26 cellular contexts compared by ENCODE assay signal in the genomic region with DNA sequence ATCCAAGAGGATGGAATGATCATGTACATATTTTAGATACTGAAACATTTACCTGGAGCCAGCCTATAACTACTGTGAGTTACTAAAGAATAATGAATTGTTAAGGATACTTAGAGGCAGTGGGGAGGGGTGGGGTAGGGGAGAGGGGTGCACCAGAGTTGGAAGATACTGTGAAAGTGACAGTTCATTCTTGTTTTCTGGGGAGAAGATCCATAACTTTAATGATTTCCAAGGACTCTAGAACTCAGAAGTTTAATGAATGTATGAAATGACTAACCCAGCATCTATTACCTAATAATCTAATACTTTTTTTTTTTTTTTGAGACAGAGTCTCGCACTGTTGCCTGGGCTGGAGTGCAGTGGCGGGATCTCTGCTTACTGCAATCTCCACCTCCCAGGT.
"Had no signal": no experiment of that assay in that cellular context is flagged by ENCODE, and none has a peak within 500 bp of the region (broad histone marks: within the 10 kb centered on the region; RNA-seq: fewer than 3 reads in every experiment).

No MANE protein-coding gene starts in this region.

- H3K36me3 ChIP-seq: uterus had no signal

- H3K27ac ChIP-seq: stomach, suprapubic skin, testis, thoracic aorta, tibial artery, tibial nerve, transverse colon, upper lobe of left lung, upper lobe of right lung, uterus, vagina had no signal

- H3K27me3 ChIP-seq: stomach, suprapubic skin, testis, thyroid gland, tibial artery, tibial nerve, transverse colon, upper lobe of left lung, upper lobe of right lung, uterus, vagina had no signal

- H3K4me1 ChIP-seq: suprapubic skin, testis, tibial artery, tibial nerve, upper lobe of left lung, upper lobe of right lung, uterus, vagina had no signal

- FAIRE-seq: urothelium cell line had no signal

- ATAC-seq: stimulated activated effector memory CD8-positive, alpha-beta T cell treated with anti-CD3 and anti-CD28 coated beads, Interleukin-12 subunit alpha, Interleukin-12 subunit beta, amount 100 ng/mL, for 72 hours; stimulated activated memory B cell treated with anti-CD40 and anti-IgM and Interleukin-4, amounts not matched to agents 10 μg/mL and 1 μg/mL and 100 μg/mL, for 72 hours; stimulated activated naive B cell treated with anti-CD40 and anti-IgM and Interleukin-4, amounts not matched to agents 10 μg/mL and 1 μg/mL and 100 μg/mL, for 72 hours; stimulated activated naive CD8-positive, alpha-beta T cell treated with anti-CD3 and anti-CD28 coated beads, Interleukin-15, amount 100 ng/mL, for 72 hours; stimulated activated naive CD8-positive, alpha-beta T cell treated with anti-CD3 and anti-CD28 coated beads, Interleukin-15, Interleukin-2, amounts not matched to agents 100 U/mL and 50 U/mL, for 24 hours; upper lobe of right lung had no signal

- H3K9me3 ChIP-seq: stomach, suprapubic skin, testis, thoracic aorta, thyroid gland, tibial artery, tibial nerve, transverse colon, upper lobe of left lung, upper lobe of right lung, uterus, vagina had no signal

- DNase-seq: stimulated activated CD4-positive, alpha-beta T cell treated with anti-CD3 and anti-CD28 coated beads, Interleukin-2, amount 100 ng/mL, for 48 hours; stimulated activated CD4-positive, alpha-beta T cell treated with anti-CD3 and anti-CD28 coated beads, Interleukin-4, amount 100 ng/mL, for 1 hour; stimulated activated CD4-positive, alpha-beta T cell treated with anti-CD3 and anti-CD28 coated beads, Interleukin-4, amount 100 ng/mL, for 24 hours; stimulated activated CD4-positive, alpha-beta T cell treated with anti-CD3 and anti-CD28 coated beads, Interleukin-4, amount 100 ng/mL, for 4 hours; stimulated activated CD8-positive, alpha-beta memory T cell treated with anti-CD3 and anti-CD28 coated beads, Interleukin-4, amount 100 ng/mL, for 48 hours; stimulated activated naive B cell treated with anti-CD40 and anti-IgM and Interleukin-4, amounts not matched to agents 10 μg/mL and 1 μg/mL and 100 μg/mL, for 72 hours; stimulated activated naive CD4-positive, alpha-beta T cell; stimulated activated naive CD4-positive, alpha-beta T cell treated with Interleukin-2 at 50 U/mL for 16 hours; stimulated activated naive CD8-positive, alpha-beta T cell treated with anti-CD3 and anti-CD28 coated beads, Interleukin-15, amount 100 ng/mL, for 72 hours; stimulated activated naive CD8-positive, alpha-beta T cell treated with anti-CD3 and anti-CD28 coated beads, Interleukin-15, Interleukin-2, amounts not matched to agents 100 U/mL and 50 U/mL, for 24 hours; stomach; substantia nigra; testis; thyroid gland; tibial artery; transverse colon; upper lobe of left lung; upper lobe of right lung; uterus had no signal

- H3K4me3 ChIP-seq: stomach, suprapubic skin, testis, thoracic aorta, thyroid gland, tibial artery, tibial nerve, transverse colon, upper lobe of left lung, upper lobe of right lung, uterus, vagina had no signal
